ENCODE assay signal across 2 cellular contexts in the genomic region with DNA sequence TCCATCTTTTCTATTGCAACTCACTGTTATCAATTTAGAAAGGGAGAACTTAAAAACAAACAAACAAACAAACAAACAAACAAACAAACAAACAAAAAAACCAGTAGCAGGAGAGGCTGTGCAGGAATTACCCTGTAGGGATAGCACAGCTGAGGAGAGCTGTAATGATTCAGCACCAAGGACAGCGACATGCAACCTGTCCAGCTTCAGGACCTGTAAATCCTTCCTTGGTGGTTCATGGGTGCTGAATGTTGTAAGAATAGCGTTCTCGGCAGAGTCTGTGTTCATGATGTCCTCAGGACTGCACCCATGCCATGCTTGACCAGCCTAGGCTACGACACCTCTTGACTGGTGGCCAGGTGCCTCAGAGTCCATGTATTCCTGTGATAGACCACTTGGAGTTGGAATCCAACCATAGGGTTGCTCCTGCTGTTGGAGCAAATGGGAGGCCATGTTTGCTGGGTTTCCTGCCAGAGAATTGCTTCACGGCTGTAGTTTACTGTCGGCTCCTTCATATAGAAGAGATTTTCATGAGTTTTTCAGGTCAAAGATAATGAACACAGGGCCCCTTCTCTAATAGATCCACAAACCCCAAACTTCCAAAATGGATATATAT.
TF ChIP-seq lines count a peak whose summit lies in the region.

No MANE protein-coding gene starts in this region.

TF ChIP-seq in A549, 52 proteins besides CTCF, POLR2A, EP300 and RAD21 (continued from another document):
- TF ChIP-seq, protein P1, sequence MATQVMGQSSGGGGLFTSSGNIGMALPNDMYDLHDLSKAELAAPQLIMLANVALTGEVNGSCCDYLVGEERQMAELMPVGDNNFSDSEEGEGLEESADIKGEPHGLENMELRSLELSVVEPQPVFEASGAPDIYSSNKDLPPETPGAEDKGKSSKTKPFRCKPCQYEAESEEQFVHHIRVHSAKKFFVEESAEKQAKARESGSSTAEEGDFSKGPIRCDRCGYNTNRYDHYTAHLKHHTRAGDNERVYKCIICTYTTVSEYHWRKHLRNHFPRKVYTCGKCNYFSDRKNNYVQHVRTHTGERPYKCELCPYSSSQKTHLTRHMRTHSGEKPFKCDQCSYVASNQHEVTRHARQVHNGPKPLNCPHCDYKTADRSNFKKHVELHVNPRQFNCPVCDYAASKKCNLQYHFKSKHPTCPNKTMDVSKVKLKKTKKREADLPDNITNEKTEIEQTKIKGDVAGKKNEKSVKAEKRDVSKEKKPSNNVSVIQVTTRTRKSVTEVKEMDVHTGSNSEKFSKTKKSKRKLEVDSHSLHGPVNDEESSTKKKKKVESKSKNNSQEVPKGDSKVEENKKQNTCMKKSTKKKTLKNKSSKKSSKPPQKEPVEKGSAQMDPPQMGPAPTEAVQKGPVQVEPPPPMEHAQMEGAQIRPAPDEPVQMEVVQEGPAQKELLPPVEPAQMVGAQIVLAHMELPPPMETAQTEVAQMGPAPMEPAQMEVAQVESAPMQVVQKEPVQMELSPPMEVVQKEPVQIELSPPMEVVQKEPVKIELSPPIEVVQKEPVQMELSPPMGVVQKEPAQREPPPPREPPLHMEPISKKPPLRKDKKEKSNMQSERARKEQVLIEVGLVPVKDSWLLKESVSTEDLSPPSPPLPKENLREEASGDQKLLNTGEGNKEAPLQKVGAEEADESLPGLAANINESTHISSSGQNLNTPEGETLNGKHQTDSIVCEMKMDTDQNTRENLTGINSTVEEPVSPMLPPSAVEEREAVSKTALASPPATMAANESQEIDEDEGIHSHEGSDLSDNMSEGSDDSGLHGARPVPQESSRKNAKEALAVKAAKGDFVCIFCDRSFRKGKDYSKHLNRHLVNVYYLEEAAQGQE (IDR thresholded peaks at IDR 0.05): peak; percentile 95

TF ChIP-seq in GM23338, 12 proteins besides CTCF, POLR2A, EP300 and RAD21:
- TF ChIP-seq, protein P2, sequence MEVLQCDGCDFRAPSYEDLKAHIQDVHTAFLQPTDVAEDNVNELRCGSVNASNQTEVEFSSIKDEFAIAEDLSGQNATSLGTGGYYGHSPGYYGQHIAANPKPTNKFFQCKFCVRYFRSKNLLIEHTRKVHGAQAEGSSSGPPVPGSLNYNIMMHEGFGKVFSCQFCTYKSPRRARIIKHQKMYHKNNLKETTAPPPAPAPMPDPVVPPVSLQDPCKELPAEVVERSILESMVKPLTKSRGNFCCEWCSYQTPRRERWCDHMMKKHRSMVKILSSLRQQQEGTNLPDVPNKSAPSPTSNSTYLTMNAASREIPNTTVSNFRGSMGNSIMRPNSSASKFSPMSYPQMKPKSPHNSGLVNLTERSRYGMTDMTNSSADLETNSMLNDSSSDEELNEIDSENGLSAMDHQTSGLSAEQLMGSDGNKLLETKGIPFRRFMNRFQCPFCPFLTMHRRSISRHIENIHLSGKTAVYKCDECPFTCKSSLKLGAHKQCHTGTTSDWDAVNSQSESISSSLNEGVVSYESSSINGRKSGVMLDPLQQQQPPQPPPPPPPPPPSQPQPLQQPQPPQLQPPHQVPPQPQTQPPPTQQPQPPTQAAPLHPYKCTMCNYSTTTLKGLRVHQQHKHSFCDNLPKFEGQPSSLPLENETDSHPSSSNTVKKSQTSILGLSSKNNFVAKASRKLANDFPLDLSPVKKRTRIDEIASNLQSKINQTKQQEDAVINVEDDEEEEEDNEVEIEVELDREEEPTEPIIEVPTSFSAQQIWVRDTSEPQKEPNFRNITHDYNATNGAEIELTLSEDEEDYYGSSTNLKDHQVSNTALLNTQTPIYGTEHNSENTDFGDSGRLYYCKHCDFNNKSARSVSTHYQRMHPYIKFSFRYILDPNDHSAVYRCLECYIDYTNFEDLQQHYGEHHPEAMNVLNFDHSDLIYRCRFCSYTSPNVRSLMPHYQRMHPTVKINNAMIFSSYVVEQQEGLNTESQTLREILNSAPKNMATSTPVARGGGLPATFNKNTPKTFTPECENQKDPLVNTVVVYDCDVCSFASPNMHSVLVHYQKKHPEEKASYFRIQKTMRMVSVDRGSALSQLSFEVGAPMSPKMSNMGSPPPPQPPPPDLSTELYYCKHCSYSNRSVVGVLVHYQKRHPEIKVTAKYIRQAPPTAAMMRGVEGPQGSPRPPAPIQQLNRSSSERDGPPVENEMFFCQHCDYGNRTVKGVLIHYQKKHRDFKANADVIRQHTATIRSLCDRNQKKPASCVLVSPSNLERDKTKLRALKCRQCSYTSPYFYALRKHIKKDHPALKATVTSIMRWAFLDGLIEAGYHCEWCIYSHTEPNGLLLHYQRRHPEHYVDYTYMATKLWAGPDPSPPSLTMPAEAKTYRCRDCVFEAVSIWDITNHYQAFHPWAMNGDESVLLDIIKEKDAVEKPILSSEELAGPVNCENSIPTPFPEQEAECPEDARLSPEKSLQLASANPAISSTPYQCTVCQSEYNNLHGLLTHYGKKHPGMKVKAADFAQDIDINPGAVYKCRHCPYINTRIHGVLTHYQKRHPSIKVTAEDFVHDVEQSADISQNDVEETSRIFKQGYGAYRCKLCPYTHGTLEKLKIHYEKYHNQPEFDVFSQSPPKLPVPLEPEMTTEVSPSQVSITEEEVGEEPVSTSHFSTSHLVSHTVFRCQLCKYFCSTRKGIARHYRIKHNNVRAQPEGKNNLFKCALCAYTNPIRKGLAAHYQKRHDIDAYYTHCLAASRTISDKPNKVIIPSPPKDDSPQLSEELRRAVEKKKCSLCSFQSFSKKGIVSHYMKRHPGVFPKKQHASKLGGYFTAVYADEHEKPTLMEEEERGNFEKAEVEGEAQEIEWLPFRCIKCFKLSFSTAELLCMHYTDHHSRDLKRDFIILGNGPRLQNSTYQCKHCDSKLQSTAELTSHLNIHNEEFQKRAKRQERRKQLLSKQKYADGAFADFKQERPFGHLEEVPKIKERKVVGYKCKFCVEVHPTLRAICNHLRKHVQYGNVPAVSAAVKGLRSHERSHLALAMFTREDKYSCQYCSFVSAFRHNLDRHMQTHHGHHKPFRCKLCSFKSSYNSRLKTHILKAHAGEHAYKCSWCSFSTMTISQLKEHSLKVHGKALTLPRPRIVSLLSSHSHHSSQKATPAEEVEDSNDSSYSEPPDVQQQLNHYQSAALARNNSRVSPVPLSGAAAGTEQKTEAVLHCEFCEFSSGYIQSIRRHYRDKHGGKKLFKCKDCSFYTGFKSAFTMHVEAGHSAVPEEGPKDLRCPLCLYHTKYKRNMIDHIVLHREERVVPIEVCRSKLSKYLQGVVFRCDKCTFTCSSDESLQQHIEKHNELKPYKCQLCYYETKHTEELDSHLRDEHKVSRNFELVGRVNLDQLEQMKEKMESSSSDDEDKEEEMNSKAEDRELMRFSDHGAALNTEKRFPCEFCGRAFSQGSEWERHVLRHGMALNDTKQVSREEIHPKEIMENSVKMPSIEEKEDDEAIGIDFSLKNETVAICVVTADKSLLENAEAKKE (CRISPR knock-in tag; IDR thresholded peaks at IDR 0.05): 0 out of 2 replicates have a peak, but pooled peaks have one; percentile 5
- TF ChIP-seq, protein P1 (IDR thresholded peaks at IDR 0.05; ENCODE audit: unreplicated experiment): peak; percentile 96
- TF ChIP-seq, protein P3, sequence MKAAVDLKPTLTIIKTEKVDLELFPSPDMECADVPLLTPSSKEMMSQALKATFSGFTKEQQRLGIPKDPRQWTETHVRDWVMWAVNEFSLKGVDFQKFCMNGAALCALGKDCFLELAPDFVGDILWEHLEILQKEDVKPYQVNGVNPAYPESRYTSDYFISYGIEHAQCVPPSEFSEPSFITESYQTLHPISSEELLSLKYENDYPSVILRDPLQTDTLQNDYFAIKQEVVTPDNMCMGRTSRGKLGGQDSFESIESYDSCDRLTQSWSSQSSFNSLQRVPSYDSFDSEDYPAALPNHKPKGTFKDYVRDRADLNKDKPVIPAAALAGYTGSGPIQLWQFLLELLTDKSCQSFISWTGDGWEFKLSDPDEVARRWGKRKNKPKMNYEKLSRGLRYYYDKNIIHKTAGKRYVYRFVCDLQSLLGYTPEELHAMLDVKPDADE (IDR thresholded peaks at IDR 0.05): no peak
- TF ChIP-seq POLR2AphosphoS5 (IDR thresholded peaks at IDR 0.05; ENCODE audit: low read depth) (no peak), ZNF114 (CRISPR knock-in tag; IDR thresholded peaks at IDR 0.05) (0 out of 2 replicates have a peak, but pooled peaks have one; percentile 64), CREB1 (CRISPR knock-in tag; IDR thresholded peaks at IDR 0.05; ENCODE audit: low read depth) (no peak), STAT1 (IDR thresholded peaks at IDR 0.05; ENCODE audit: unreplicated experiment) (no peak)
